ENCODE assay signal across 8 cellular contexts in the genomic region with DNA sequence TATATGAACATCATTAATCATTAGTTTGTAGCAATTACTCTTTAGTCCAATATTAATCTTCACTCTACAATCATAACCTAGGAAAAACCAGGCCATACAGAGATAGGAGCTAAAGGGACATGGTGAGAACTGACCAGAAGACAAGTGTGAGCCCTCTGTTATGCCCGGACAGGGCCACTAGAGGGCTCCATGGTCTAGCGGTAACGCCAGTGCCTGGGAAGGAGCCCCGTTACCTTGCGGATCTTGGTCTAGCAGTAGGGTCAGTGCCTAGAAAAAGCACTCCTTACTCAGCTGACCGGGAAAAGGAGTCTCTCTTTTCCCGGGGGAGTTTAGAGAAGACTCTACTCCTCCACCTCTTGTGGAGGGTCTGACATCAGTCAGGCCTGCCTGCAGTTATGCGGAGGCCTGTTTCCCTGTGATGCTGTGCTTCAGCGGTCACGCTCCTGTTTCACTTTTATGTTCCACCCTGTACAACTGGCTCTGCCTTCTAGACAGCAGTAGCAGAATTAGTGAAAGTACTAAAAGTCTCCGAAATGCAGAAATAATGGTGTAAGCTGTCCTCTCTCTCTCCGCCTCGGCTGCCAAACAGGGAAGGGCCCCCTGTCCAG. TPM values are rescaled to one million over a fixed set of nuclear protein-coding genes. Genes with fewer than 3 reads are reported as not detected.
DNase-seq lines count a peak whose midpoint lies in the region; ATAC-seq and TF ChIP-seq lines count a peak whose summit lies in the region.

No MANE protein-coding gene starts in this region.

- H3K27ac ChIP-seq in 22Rv1 (no peak overlapping the region), right lobe of liver (no peak overlapping the region)

- no peaks in the 10 kb centered on the region for H3K4me1 ChIP-seq in right lobe of liver

- H3K9me3 ChIP-seq in right lobe of liver = no peaks in the 10 kb centered on the region

- no peaks in the 10 kb centered on the region for H3K36me3 ChIP-seq in right lobe of liver

- H3K4me3 ChIP-seq in choroid plexus epithelial cell (ENCODE audit: low read depth, low read length) (peak overlapping the region; percentile 42), right lobe of liver (peak overlapping the region in 1 of 3 donors; percentile 30)

- peak; percentile 27 for DNase-seq in NCI-H226
- peak; percentile 57 to 60 for DNase-seq in activated CD4-positive, alpha-beta T cell treated with anti-CD3 and anti-CD28 coated beads for 4 hours
- DNase-seq in choroid plexus epithelial cell (ENCODE audit: low read depth) = peak; percentile 78
- peak; percentile 71 to 74 (median 72) for DNase-seq in right lobe of liver
- DNase-seq in stimulated activated CD4-positive, alpha-beta T cell treated with anti-CD3 and anti-CD28 coated beads, Interleukin-4, amount 100 ng/mL, for 4 hours = peak; percentile 58 to 59

- intact Hi-C loops in right lobe of liver (cut with DNase I) = no loop called here

- H3K27me3 ChIP-seq in right lobe of liver = no peaks in the 10 kb centered on the region

- TF ChIP-seq POLR2A in right lobe of liver (IDR thresholded peaks at IDR 0.05) = no peak

- ATAC-seq in right lobe of liver = peak; percentile 70 to 83 (median 80)
- ATAC-seq in HG03460 (IDR thresholded peaks at IDR 0.05; ENCODE audit: unreplicated experiment) = no peak

- 18% methylated on average over 10 of the region's 13 CpGs for WGBS in right lobe of liver (ENCODE audit: insufficient coverage, low coverage, low lambda C conversion rate, missing lambda C conversion rate)

- peak; percentile 93 for TF ChIP-seq CTCF in 22Rv1 (IDR thresholded peaks at IDR 0.05)
- peak; percentile 87 for TF ChIP-seq CTCF in GM12873 (IDR thresholded peaks at IDR 0.05; ENCODE audit: insufficient read depth, low read depth, low read length, missing control alignments)
- peak; percentile 88 for TF ChIP-seq CTCF in choroid plexus epithelial cell (conservative IDR thresholded peaks at IDR 0.05; ENCODE audit: low read depth, low read length)
- TF ChIP-seq CTCF in right lobe of liver (IDR thresholded peaks at IDR 0.05) = peak; percentile 73 to 95 (median 92)

RNA-seq across cellular contexts. Expression of gene OR7D4, which starts 13.8 kb away (rescaled TPM):
- total RNA-seq in right lobe of liver = not detected

RNA-seq across cellular contexts. Expression of gene OR7D2, which starts 26.8 kb away (rescaled TPM):
- under 1 TPM in 1 of 6 experiments, not detected in 5; 0.09 TPM for total RNA-seq in right lobe of liver

RNA-seq across cellular contexts. Expression of gene OR7E24, which starts 45.1 kb away (rescaled TPM):
- not detected for total RNA-seq in right lobe of liver

Comparison
In these comparisons a context has a peak if more than half of its experiments do, and no peak if none do; other contexts are left out.
1. DNase-seq: peak in every context shown above with its lines; median percentile 78 in choroid plexus epithelial cell; 72 in right lobe of liver; 58 in activated CD4-positive, alpha-beta T cell treated with anti-CD3 and anti-CD28 coated beads for 4 hours; 58 in stimulated activated CD4-positive, alpha-beta T cell treated with anti-CD3 and anti-CD28 coated beads, Interleukin-4, amount 100 ng/mL, for 4 hours; 27 in NCI-H226.